In the genomic region with DNA sequence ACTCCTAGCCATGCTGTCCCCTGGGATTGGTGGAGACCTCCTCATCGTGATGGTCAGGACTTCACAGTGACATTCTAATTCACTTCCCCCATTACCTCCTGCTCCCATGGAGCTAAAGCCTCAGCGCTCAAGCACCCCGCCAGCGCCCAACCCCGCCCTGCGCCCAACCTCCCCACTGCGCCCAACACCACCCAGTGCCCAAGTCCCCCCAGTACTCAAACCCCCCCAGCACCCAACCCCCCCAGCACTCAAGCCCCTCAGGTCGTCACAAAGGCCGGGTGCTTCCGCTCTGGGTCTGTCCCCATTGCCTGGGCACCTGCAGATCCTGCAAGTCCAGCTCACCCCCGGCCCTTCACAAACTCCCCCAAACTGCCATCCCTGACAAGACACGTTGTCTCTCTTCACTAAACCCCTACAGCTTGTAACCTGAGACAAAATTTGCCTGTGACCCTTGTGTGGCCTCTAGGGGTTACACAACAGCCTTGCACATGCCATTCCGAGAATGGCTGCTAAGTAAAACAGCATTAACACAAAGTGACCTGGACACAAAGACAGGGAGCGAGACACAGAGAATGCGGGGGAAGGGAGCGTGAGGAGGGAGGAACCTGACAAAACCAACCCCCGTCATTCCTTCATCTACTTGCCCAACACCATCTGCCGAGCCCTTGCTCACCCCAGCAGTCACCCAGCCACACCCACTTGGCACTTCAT, we compare ENCODE assay signal across 2 cellular contexts.
TF ChIP-seq lines count a peak whose summit lies in the region.

No MANE protein-coding gene starts in this region.

TF ChIP-seq in GM23338, 12 proteins besides CTCF, POLR2A, EP300 and RAD21 (continues in another document):
- TF ChIP-seq, protein P1, sequence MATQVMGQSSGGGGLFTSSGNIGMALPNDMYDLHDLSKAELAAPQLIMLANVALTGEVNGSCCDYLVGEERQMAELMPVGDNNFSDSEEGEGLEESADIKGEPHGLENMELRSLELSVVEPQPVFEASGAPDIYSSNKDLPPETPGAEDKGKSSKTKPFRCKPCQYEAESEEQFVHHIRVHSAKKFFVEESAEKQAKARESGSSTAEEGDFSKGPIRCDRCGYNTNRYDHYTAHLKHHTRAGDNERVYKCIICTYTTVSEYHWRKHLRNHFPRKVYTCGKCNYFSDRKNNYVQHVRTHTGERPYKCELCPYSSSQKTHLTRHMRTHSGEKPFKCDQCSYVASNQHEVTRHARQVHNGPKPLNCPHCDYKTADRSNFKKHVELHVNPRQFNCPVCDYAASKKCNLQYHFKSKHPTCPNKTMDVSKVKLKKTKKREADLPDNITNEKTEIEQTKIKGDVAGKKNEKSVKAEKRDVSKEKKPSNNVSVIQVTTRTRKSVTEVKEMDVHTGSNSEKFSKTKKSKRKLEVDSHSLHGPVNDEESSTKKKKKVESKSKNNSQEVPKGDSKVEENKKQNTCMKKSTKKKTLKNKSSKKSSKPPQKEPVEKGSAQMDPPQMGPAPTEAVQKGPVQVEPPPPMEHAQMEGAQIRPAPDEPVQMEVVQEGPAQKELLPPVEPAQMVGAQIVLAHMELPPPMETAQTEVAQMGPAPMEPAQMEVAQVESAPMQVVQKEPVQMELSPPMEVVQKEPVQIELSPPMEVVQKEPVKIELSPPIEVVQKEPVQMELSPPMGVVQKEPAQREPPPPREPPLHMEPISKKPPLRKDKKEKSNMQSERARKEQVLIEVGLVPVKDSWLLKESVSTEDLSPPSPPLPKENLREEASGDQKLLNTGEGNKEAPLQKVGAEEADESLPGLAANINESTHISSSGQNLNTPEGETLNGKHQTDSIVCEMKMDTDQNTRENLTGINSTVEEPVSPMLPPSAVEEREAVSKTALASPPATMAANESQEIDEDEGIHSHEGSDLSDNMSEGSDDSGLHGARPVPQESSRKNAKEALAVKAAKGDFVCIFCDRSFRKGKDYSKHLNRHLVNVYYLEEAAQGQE (IDR thresholded peaks at IDR 0.05; ENCODE audit: unreplicated experiment), result no peak
- TF ChIP-seq STAT1 (IDR thresholded peaks at IDR 0.05; ENCODE audit: unreplicated experiment), result no peak
- no peak for TF ChIP-seq POLR2AphosphoS5 (IDR thresholded peaks at IDR 0.05; ENCODE audit: low read depth)
- no peak for TF ChIP-seq ZNF331 (CRISPR knock-in tag; IDR thresholded peaks at IDR 0.05; ENCODE audit: low read depth)
- TF ChIP-seq, protein P2, sequence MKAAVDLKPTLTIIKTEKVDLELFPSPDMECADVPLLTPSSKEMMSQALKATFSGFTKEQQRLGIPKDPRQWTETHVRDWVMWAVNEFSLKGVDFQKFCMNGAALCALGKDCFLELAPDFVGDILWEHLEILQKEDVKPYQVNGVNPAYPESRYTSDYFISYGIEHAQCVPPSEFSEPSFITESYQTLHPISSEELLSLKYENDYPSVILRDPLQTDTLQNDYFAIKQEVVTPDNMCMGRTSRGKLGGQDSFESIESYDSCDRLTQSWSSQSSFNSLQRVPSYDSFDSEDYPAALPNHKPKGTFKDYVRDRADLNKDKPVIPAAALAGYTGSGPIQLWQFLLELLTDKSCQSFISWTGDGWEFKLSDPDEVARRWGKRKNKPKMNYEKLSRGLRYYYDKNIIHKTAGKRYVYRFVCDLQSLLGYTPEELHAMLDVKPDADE (IDR thresholded peaks at IDR 0.05), result no peak
- TF ChIP-seq NANOG (IDR thresholded peaks at IDR 0.05; ENCODE audit: borderline replicate concordance), result no peak
- no peak for TF ChIP-seq ZNF114 (CRISPR knock-in tag; IDR thresholded peaks at IDR 0.05)
- TF ChIP-seq CREB1 (CRISPR knock-in tag; IDR thresholded peaks at IDR 0.05; ENCODE audit: low read depth), result no peak

TF ChIP-seq in GM12878, 131 proteins besides CTCF, POLR2A, EP300 and RAD21:
- TF ChIP-seq YY1 (IDR thresholded peaks at IDR 0.05; ENCODE audit: low read depth, low read length), result 0 out of 2 replicates have a peak, but pooled peaks have one; percentile 14
- peak in 1 of 2 experiments; percentile 40; a peak in 1 of 4 replicates for TF ChIP-seq BHLHE40 (IDR thresholded peaks at IDR 0.05; ENCODE audit: borderline replicate concordance in 1 of 2, low read depth in 2 of 2, low read length in 1 of 2)
- TF ChIP-seq, protein P3, sequence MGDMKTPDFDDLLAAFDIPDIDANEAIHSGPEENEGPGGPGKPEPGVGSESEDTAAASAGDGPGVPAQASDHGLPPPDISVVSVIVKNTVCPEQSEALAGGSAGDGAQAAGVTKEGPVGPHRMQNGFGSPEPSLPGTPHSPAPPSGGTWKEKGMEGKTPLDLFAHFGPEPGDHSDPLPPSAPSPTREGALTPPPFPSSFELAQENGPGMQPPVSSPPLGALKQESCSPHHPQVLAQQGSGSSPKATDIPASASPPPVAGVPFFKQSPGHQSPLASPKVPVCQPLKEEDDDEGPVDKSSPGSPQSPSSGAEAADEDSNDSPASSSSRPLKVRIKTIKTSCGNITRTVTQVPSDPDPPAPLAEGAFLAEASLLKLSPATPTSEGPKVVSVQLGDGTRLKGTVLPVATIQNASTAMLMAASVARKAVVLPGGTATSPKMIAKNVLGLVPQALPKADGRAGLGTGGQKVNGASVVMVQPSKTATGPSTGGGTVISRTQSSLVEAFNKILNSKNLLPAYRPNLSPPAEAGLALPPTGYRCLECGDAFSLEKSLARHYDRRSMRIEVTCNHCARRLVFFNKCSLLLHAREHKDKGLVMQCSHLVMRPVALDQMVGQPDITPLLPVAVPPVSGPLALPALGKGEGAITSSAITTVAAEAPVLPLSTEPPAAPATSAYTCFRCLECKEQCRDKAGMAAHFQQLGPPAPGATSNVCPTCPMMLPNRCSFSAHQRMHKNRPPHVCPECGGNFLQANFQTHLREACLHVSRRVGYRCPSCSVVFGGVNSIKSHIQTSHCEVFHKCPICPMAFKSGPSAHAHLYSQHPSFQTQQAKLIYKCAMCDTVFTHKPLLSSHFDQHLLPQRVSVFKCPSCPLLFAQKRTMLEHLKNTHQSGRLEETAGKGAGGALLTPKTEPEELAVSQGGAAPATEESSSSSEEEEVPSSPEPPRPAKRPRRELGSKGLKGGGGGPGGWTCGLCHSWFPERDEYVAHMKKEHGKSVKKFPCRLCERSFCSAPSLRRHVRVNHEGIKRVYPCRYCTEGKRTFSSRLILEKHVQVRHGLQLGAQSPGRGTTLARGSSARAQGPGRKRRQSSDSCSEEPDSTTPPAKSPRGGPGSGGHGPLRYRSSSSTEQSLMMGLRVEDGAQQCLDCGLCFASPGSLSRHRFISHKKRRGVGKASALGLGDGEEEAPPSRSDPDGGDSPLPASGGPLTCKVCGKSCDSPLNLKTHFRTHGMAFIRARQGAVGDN (IDR thresholded peaks at IDR 0.05), result no peak
